In the genomic region with DNA sequence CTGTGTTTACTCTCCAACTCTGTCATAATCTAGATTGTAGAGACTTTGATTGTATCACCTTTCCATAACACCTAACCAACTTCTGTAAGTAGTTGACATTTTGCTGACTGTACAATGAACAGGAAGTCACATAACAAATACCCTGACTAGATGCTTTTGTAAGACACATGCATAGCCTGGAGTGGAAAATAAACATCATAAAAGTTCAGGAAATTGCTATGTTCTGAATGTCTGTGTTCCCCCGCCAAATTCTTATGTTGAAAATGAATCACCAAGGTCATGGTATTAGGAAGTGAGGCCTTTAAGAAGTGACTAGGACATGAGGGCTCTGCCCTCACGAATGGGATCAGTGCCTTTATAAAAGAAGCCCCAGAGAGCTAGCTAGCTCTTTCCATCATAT, we compare ENCODE assay signal across 9 cellular contexts. TPM values are rescaled to one million over a fixed set of nuclear protein-coding genes. Genes with fewer than 3 reads are reported as not detected.
DNase-seq lines count a peak whose midpoint lies in the region; ATAC-seq and TF ChIP-seq lines count a peak whose summit lies in the region.
"Had no signal": no experiment of that assay in that cellular context is flagged by ENCODE, and none has a peak within 500 bp of the region (broad histone marks: within the 10 kb centered on the region; RNA-seq: fewer than 3 reads in every experiment).

No MANE protein-coding gene starts in this region.

- no peak for ATAC-seq in GM21526 (IDR thresholded peaks at IDR 0.05; ENCODE audit: low FRiP score, unreplicated experiment)

- peaks cover 2% of the 10 kb centered on the region for H3K36me3 Mint-ChIP-seq in activated naive CD8-positive, alpha-beta T cell
- peaks cover 4% of the 10 kb centered on the region for H3K36me3 Mint-ChIP-seq in endothelial cell (ENCODE audit: low read depth, unreplicated experiment)

- H3K27me3 Mint-ChIP-seq in activated naive CD8-positive, alpha-beta T cell = no peaks in the 10 kb centered on the region
- no peaks in the 10 kb centered on the region for H3K27me3 Mint-ChIP-seq in endothelial cell (ENCODE audit: unreplicated experiment)

- peaks cover 10% of the 10 kb centered on the region for H3K9me3 Mint-ChIP-seq in activated naive CD8-positive, alpha-beta T cell (ENCODE audit: low read depth)
- peaks cover 4% of the 10 kb centered on the region for H3K9me3 Mint-ChIP-seq in endothelial cell (ENCODE audit: unreplicated experiment)

- TF ChIP-seq CTCF in endothelial cell (IDR thresholded peaks at IDR 0.05; ENCODE audit: unreplicated experiment) = no peak

- H3K4me1 Mint-ChIP-seq in activated naive CD8-positive, alpha-beta T cell (ENCODE audit: low read depth) = peaks cover 17% of the 10 kb centered on the region
- H3K4me1 Mint-ChIP-seq in endothelial cell (ENCODE audit: unreplicated experiment) = no peaks in the 10 kb centered on the region

- DNase-seq in AG08395 (ENCODE audit: low spot score) = peak; percentile 66
- peak; percentile 96 for DNase-seq in HCEC 1CT
- peak; percentile 96 for DNase-seq in iris pigment epithelial cell (ENCODE audit: low read depth)
- DNase-seq in endothelial cell (ENCODE audit: low spot score) = no peak
- no peak for DNase-seq in C1 segment of cervical spinal cord (lab: John Stamatoyannopoulos, UW)
- DNase-seq in NCI-H2081 treated with DMSO at 0.1 percent for 48 hours (lab: John Stamatoyannopoulos, UW) = no peak
- DNase-seq: naive thymus-derived CD8-positive, alpha-beta T cell had no signal

- H3K4me3 Mint-ChIP-seq in activated naive CD8-positive, alpha-beta T cell = peak overlapping the region; percentile 52
- H3K4me3 Mint-ChIP-seq in endothelial cell (ENCODE audit: unreplicated experiment) = no peak overlapping the region
- H3K4me3 Mint-ChIP-seq: naive thymus-derived CD8-positive, alpha-beta T cell had no signal

- H3K27ac Mint-ChIP-seq in activated naive CD8-positive, alpha-beta T cell = peak overlapping the region; percentile 88
- H3K27ac Mint-ChIP-seq in endothelial cell (ENCODE audit: unreplicated experiment) = no peak overlapping the region

RNA-seq across cellular contexts. Expression of a gene that starts 40.4 kb away (rescaled TPM):
- total RNA-seq in endothelial cell (ENCODE audit: unreplicated experiment) = 6.6 TPM

Comparison
In these comparisons a context has a peak if more than half of its experiments do, and no peak if none do; other contexts are left out.
1. DNase-seq: peak in AG08395 (single experiment), HCEC 1CT (single experiment) and iris pigment epithelial cell (single experiment); none in endothelial cell (single experiment), C1 segment of cervical spinal cord (0 of 14) and NCI-H2081 treated with DMSO at 0.1 percent for 48 hours (single experiment).